ENCODE assay signal across 11 cellular contexts in genomic region chr19:55633866-55634265, GRCh38. TPM values are rescaled to one million over a fixed set of nuclear protein-coding genes. Genes with fewer than 3 reads are reported as not detected.
DNase-seq lines count a peak whose midpoint lies in the region; ATAC-seq and TF ChIP-seq lines count a peak whose summit lies in the region.
"Had no signal": no experiment of that assay in that cellular context is flagged by ENCODE, and none has a peak within 500 bp of the region (broad histone marks: within the 10 kb centered on the region; RNA-seq: fewer than 3 reads in every experiment).

No MANE protein-coding gene starts in this region.

- intact Hi-C loops in lower lobe of right lung (cut with DNase I) = no loop called here
- intact Hi-C loops in dorsolateral prefrontal cortex (cut with DNase I) = loop anchor here in 1 of 2 donors (5.0 to 10.0 kb wide), 2 partner anchors 117 to 489 kb away; partner anchors contain the start of gene TNNT1

- H3K9me3 Mint-ChIP-seq in stimulated activated naive CD8-positive, alpha-beta T cell treated with anti-CD3 and anti-CD28 coated beads, Interleukin-15, Interleukin-2, amounts not matched to agents 100 ng/mL and 50 ng/mL, for 24 hours = no peaks in the 10 kb centered on the region
- H3K9me3 Mint-ChIP-seq in activated CD4-positive, alpha-beta memory T cell treated with anti-CD3 and anti-CD28 coated beads, Interleukin-2, amount 10 ng/mL, durations not matched to agents 7 days and 5 days = peaks cover 2% of the 10 kb centered on the region

- POLR2A ChIA-PET in activated CD4-positive, alpha-beta memory T cell treated with anti-CD3 and anti-CD28 coated beads, Interleukin-2, amount 10 ng/mL, durations not matched to agents 7 days and 5 days (lab: Charles Lee) = interaction anchor here (1.2 to 4.0 kb wide), 7 partner anchors 9 to 54 kb away, joined by 3 to 14 read pairs (median 5); partner anchors contain the start of genes FIZ1, U2AF2, ZNF524 and ZNF579

- no peaks in the 10 kb centered on the region for H3K9me3 ChIP-seq in lower lobe of right lung
- H3K9me3 ChIP-seq: body of pancreas, heart right ventricle had no signal

- CTCF ChIA-PET in activated CD4-positive, alpha-beta memory T cell treated with anti-CD3 and anti-CD28 coated beads, Interleukin-2, amount 10 ng/mL, durations not matched to agents 7 days and 5 days (lab: Charles Lee) = interaction anchor here (0.7 to 3.4 kb wide), 19 partner anchors 9 to 177 kb away, joined by 4 to 30 read pairs (median 15); partner anchors contain the start of genes CCDC106, FIZ1, U2AF2 and ZNF524

- peaks cover 51% of the 10 kb centered on the region for H3K4me1 Mint-ChIP-seq in stimulated activated naive CD8-positive, alpha-beta T cell treated with anti-CD3 and anti-CD28 coated beads, Interleukin-15, Interleukin-2, amounts not matched to agents 100 ng/mL and 50 ng/mL, for 24 hours (ENCODE audit: low read depth)
- peaks cover 57% of the 10 kb centered on the region for H3K4me1 Mint-ChIP-seq in activated CD4-positive, alpha-beta memory T cell treated with anti-CD3 and anti-CD28 coated beads, Interleukin-2, amount 10 ng/mL, durations not matched to agents 7 days and 5 days

- no peak for DNase-seq in stimulated activated naive CD8-positive, alpha-beta T cell treated with anti-CD3 and anti-CD28 coated beads, Interleukin-15, Interleukin-2, amounts not matched to agents 100 U/mL and 50 U/mL, for 24 hours
- no peak for DNase-seq in activated CD4-positive, alpha-beta memory T cell treated with anti-CD3 and anti-CD28 coated beads, Interleukin-2, amount 10 ng/mL, durations not matched to agents 7 days and 5 days
- no peak for DNase-seq in lower lobe of right lung
- DNase-seq in epidermal melanocyte (ENCODE audit: insufficient read length, low spot score) = no peak
- no peak for DNase-seq in NCI-H510A (lab: John Stamatoyannopoulos, UW)
- no peak for DNase-seq in dorsolateral prefrontal cortex
- DNase-seq: activated CD4-positive, alpha-beta T cell treated with anti-CD3 and anti-CD28 coated beads, Interleukin-2, amount 10 ng/mL, durations not matched to agents 24 days and 14 days; body of pancreas; heart right ventricle had no signal

- H3K27me3 Mint-ChIP-seq in stimulated activated naive CD8-positive, alpha-beta T cell treated with anti-CD3 and anti-CD28 coated beads, Interleukin-15, Interleukin-2, amounts not matched to agents 100 ng/mL and 50 ng/mL, for 24 hours = no peaks in the 10 kb centered on the region
- H3K27me3 Mint-ChIP-seq in activated CD4-positive, alpha-beta memory T cell treated with anti-CD3 and anti-CD28 coated beads, Interleukin-2, amount 10 ng/mL, durations not matched to agents 7 days and 5 days = peaks cover 3% of the 10 kb centered on the region

- ATAC-seq in stimulated activated naive CD8-positive, alpha-beta T cell treated with anti-CD3 and anti-CD28 coated beads, Interleukin-15, Interleukin-2, amounts not matched to agents 100 U/mL and 50 U/mL, for 24 hours = no peak
- ATAC-seq in lower lobe of right lung (no peak), esophagus mucosa (no peak)

- H3K4me3 ChIP-seq in lower lobe of right lung (no peak overlapping the region), dorsolateral prefrontal cortex (peak overlapping the region in 20 of 59 donors; percentile 73 to 100 (median 98))
- H3K4me3 ChIP-seq: body of pancreas had no signal

- TF ChIP-seq CTCF in lower lobe of right lung (IDR thresholded peaks at IDR 0.05) (no peak), dorsolateral prefrontal cortex (IDR thresholded peaks at IDR 0.05 in 54 of 56, conservative IDR thresholded peaks at IDR 0.05 in 2 of 56; ENCODE audit: low read depth in 1 of 56, partially characterized antibody in 56 of 56) (no peak)

- no peaks in the 10 kb centered on the region for H3K36me3 ChIP-seq in lower lobe of right lung

- no peaks in the 10 kb centered on the region for H3K27me3 ChIP-seq in lower lobe of right lung (ENCODE audit: low read depth)
- no peaks in the 10 kb centered on the region for H3K27me3 ChIP-seq in dorsolateral prefrontal cortex
- H3K27me3 ChIP-seq: body of pancreas, heart right ventricle had no signal

- H3K4me3 Mint-ChIP-seq in stimulated activated naive CD8-positive, alpha-beta T cell treated with anti-CD3 and anti-CD28 coated beads, Interleukin-15, Interleukin-2, amounts not matched to agents 100 ng/mL and 50 ng/mL, for 24 hours = no peak overlapping the region
- H3K4me3 Mint-ChIP-seq in activated CD4-positive, alpha-beta memory T cell treated with anti-CD3 and anti-CD28 coated beads, Interleukin-2, amount 10 ng/mL, durations not matched to agents 7 days and 5 days = peak overlapping the region; percentile 99

- H3K27ac Mint-ChIP-seq in stimulated activated naive CD8-positive, alpha-beta T cell treated with anti-CD3 and anti-CD28 coated beads, Interleukin-15, Interleukin-2, amounts not matched to agents 100 ng/mL and 50 ng/mL, for 24 hours = peak overlapping the region; percentile 99
- peak overlapping the region; percentile 100 for H3K27ac Mint-ChIP-seq in activated CD4-positive, alpha-beta memory T cell treated with anti-CD3 and anti-CD28 coated beads, Interleukin-2, amount 10 ng/mL, durations not matched to agents 7 days and 5 days

- peak overlapping the region; percentile 99 for H3K27ac ChIP-seq in lower lobe of right lung
- peak overlapping the region in 22 of 59 donors; percentile 63 to 97 (median 92) for H3K27ac ChIP-seq in dorsolateral prefrontal cortex

- peaks cover 30% of the 10 kb centered on the region for H3K36me3 Mint-ChIP-seq in stimulated activated naive CD8-positive, alpha-beta T cell treated with anti-CD3 and anti-CD28 coated beads, Interleukin-15, Interleukin-2, amounts not matched to agents 100 ng/mL and 50 ng/mL, for 24 hours (ENCODE audit: low read depth)
- peaks cover 26% of the 10 kb centered on the region for H3K36me3 Mint-ChIP-seq in activated CD4-positive, alpha-beta memory T cell treated with anti-CD3 and anti-CD28 coated beads, Interleukin-2, amount 10 ng/mL, durations not matched to agents 7 days and 5 days (ENCODE audit: low read depth)

- peaks cover 58% of the 10 kb centered on the region for H3K4me1 ChIP-seq in lower lobe of right lung

RNA-seq across cellular contexts. Expression of gene ZNF580, which starts 6.9 kb away (rescaled TPM):
- 10 to 100 TPM; 35.7 to 39.7 TPM for total RNA-seq in activated CD4-positive, alpha-beta memory T cell treated with anti-CD3 and anti-CD28 coated beads, Interleukin-2, amount 10 ng/mL, durations not matched to agents 7 days and 5 days
- total RNA-seq in lower lobe of right lung (35.2 TPM), dorsolateral prefrontal cortex (10 to 100 TPM; 28.3 to 56.4 (median 40.1) TPM), esophagus mucosa (13.5 TPM)

RNA-seq across cellular contexts. Expression of gene ZNF784, which starts 9.5 kb away (rescaled TPM):
- total RNA-seq in activated CD4-positive, alpha-beta memory T cell treated with anti-CD3 and anti-CD28 coated beads, Interleukin-2, amount 10 ng/mL, durations not matched to agents 7 days and 5 days = 1 to 10 TPM; 6.4 to 7.4 TPM
- total RNA-seq in lower lobe of right lung = 7.1 TPM
- 1 to 10 TPM; 2.2 to 7.7 (median 4.4) TPM for total RNA-seq in dorsolateral prefrontal cortex
- total RNA-seq in esophagus mucosa = 3.8 TPM

RNA-seq across cellular contexts. Expression of gene ZNF581, which starts 9.6 kb away (rescaled TPM):
- 10 to 100 TPM; 26.6 to 30.1 TPM for total RNA-seq in activated CD4-positive, alpha-beta memory T cell treated with anti-CD3 and anti-CD28 coated beads, Interleukin-2, amount 10 ng/mL, durations not matched to agents 7 days and 5 days
- 22.7 TPM for total RNA-seq in lower lobe of right lung
- total RNA-seq in dorsolateral prefrontal cortex = 10 to 100 TPM in 48 of 120 experiments, 1 to 10 TPM in 72; 5.2 to 15.2 (median 9.6) TPM
- total RNA-seq in esophagus mucosa = 21.7 TPM

RNA-seq across cellular contexts. Expression of gene CCDC106, which starts 14.1 kb away (rescaled TPM):
- total RNA-seq in activated CD4-positive, alpha-beta memory T cell treated with anti-CD3 and anti-CD28 coated beads, Interleukin-2, amount 10 ng/mL, durations not matched to agents 7 days and 5 days = 1 to 10 TPM; 3.7 to 3.8 TPM
- 11.6 TPM for total RNA-seq in lower lobe of right lung
- total RNA-seq in dorsolateral prefrontal cortex = 10 to 100 TPM; 20.1 to 58.1 (median 36.1) TPM
- 4.7 TPM for total RNA-seq in esophagus mucosa

RNA-seq across cellular contexts. Expression of gene U2AF2, which starts 21.0 kb away (rescaled TPM):
- total RNA-seq in activated CD4-positive, alpha-beta memory T cell treated with anti-CD3 and anti-CD28 coated beads, Interleukin-2, amount 10 ng/mL, durations not matched to agents 7 days and 5 days = 100 to 1,000 TPM; 204 to 213 TPM
- total RNA-seq in lower lobe of right lung (143 TPM), dorsolateral prefrontal cortex (100 to 1,000 TPM in 114 of 120 experiments, 10 to 100 TPM in 6; 93.5 to 161 (median 125) TPM), esophagus mucosa (108 TPM)
